In genomic region chr7:108613147-108613948, GRCh38 we compare ENCODE assay signal across 8 cellular contexts. TPM values are rescaled to one million over a fixed set of nuclear protein-coding genes. Genes with fewer than 3 reads are reported as not detected.
DNase-seq lines count a peak whose midpoint lies in the region; ATAC-seq and TF ChIP-seq lines count a peak whose summit lies in the region.

No MANE protein-coding gene starts in this region.

- ATAC-seq in DND-41 (ENCODE audit: insufficient read depth, low read depth) (peak; percentile 75; the same call in 2 of the 3 replicates), GM21360 (IDR thresholded peaks at IDR 0.05; ENCODE audit: unreplicated experiment) (peak; percentile 78), IMR-90 (ENCODE audit: low read depth) (peak; percentile 65)

- H3K4me2 ChIP-seq in DND-41 (ENCODE audit: insufficient read depth, low read length), result no peak overlapping the region
- H3K4me2 ChIP-seq in IMR-90 (ENCODE audit: low read depth, low read length), result no peak overlapping the region
- no peak overlapping the region for H3K4me2 ChIP-seq in OCI-LY7 (ENCODE audit: low read length)
- H3K4me2 ChIP-seq in neuronal stem cell (ENCODE audit: insufficient read depth, low read length, poor library complexity, severe bottlenecking), result no peak overlapping the region

- H2AK9ac ChIP-seq in IMR-90 (replicated peaks; ENCODE audit: low read depth, low read length, poor library complexity), result no peak overlapping the region

- CTCF ChIA-PET in IMR-90 (lab: Yijun Ruan, JAX), result interaction anchor here (0.5 to 1.3 kb wide), 2 partner anchors 7 to 10 kb away, joined by 3 read pairs; no protein-coding TSS in a partner anchor
- CTCF ChIA-PET in OCI-LY7 (lab: Charles Lee; ENCODE audit: unreplicated experiment), result no interaction called here
- CTCF ChIA-PET in activated naive CD4-positive, alpha-beta T cell treated with anti-CD3 and anti-CD28 coated beads, Interleukin-2, amount 10 ng/mL, durations not matched to agents 7 days and 5 days (lab: Charles Lee), result no interaction called here

- H3K9me2 ChIP-seq in OCI-LY7 (ENCODE audit: insufficient read depth, low read length), result no peaks in the 10 kb centered on the region

- H3K27me3 ChIP-seq in DND-41 (ENCODE audit: insufficient read depth, low read length, poor library complexity) (no peaks in the 10 kb centered on the region), IMR-90 (ENCODE audit: control insufficient read depth, insufficient read depth, low read length) (peaks cover 2% of the 10 kb centered on the region), neuronal stem cell (ENCODE audit: control insufficient read depth in 3 of 3, insufficient read depth in 3 of 3, low read depth in 1 of 3, low read length in 3 of 3) (peaks cover 0 to 6% (median 0%) of the 10 kb centered on the region in 3 experiments)

- no peak overlapping the region for H3K4me3 ChIP-seq in DND-41 (ENCODE audit: low read depth in 1 of 2, low read length in 2 of 2)
- H3K4me3 ChIP-seq in IMR-90 (ENCODE audit: insufficient read depth, low read depth, low read length), result no peak overlapping the region
- no peak overlapping the region for H3K4me3 ChIP-seq in OCI-LY7 (ENCODE audit: low read depth, low read length, poor library complexity, severe bottlenecking)
- no peak overlapping the region for H3K4me3 ChIP-seq in epithelial cell of esophagus (ENCODE audit: low read length)
- H3K4me3 ChIP-seq in neuronal stem cell (ENCODE audit: low read length in 2 of 2), result no peak overlapping the region

- H3K27me3 Mint-ChIP-seq in activated naive CD4-positive, alpha-beta T cell treated with anti-CD3 and anti-CD28 coated beads, Interleukin-2, amount 10 ng/mL, durations not matched to agents 7 days and 5 days, result peaks cover 13% of the 10 kb centered on the region

- H3K18ac ChIP-seq in IMR-90 (ENCODE audit: low read depth, low read length), result no peak overlapping the region
- no peak overlapping the region for H3K18ac ChIP-seq in neuronal stem cell (ENCODE audit: low read length)

- no peaks in the 10 kb centered on the region for H3K9me3 Mint-ChIP-seq in activated naive CD4-positive, alpha-beta T cell treated with anti-CD3 and anti-CD28 coated beads, Interleukin-2, amount 10 ng/mL, durations not matched to agents 7 days and 5 days

- TF ChIP-seq CTCF in DND-41 (IDR thresholded peaks at IDR 0.05; ENCODE audit: borderline replicate concordance, extremely low read depth, low read length, poor library complexity, severe bottlenecking), result peak; percentile 77
- peak; percentile 63 for TF ChIP-seq CTCF in IMR-90 (conservative IDR thresholded peaks at IDR 0.05; ENCODE audit: low read depth, low read length)
- peak; percentile 89 for TF ChIP-seq CTCF in OCI-LY7 (conservative IDR thresholded peaks at IDR 0.05; ENCODE audit: low read length)
- peak; percentile 59 for TF ChIP-seq CTCF in epithelial cell of esophagus (IDR thresholded peaks at IDR 0.05; ENCODE audit: insufficient read depth, low read depth, low read length, missing control alignments)

- H4K20me1 ChIP-seq in DND-41 (ENCODE audit: insufficient read depth, low read length), result no peaks in the 10 kb centered on the region
- H4K20me1 ChIP-seq in IMR-90 (ENCODE audit: insufficient read depth, low read length), result no peaks in the 10 kb centered on the region
- H4K20me1 ChIP-seq in OCI-LY7 (ENCODE audit: insufficient read depth, low read length), result no peaks in the 10 kb centered on the region

- H2BK120ac ChIP-seq in IMR-90 (ENCODE audit: low read depth, low read length), result no peak overlapping the region
- no peak overlapping the region for H2BK120ac ChIP-seq in neuronal stem cell (ENCODE audit: low read depth, low read length)

- H4K91ac ChIP-seq in IMR-90 (ENCODE audit: insufficient read depth, low read depth, low read length), result no peak overlapping the region
- no peak overlapping the region for H4K91ac ChIP-seq in neuronal stem cell (ENCODE audit: low read depth, low read length, poor library complexity)

- H4K5ac ChIP-seq in IMR-90 (ENCODE audit: low read depth, low read length), result no peak overlapping the region

- in situ Hi-C loops in IMR-90 (cut with MboI; ENCODE audit: low sequenced_read_pairs), result loop anchor here (25.0 kb wide), 1 partner anchor 1824 kb away; no protein-coding TSS in a partner anchor

- no peaks in the 10 kb centered on the region for H3K79me1 ChIP-seq in IMR-90 (ENCODE audit: low read depth in 1 of 2, low read length in 2 of 2)
- H3K79me1 ChIP-seq in neuronal stem cell (ENCODE audit: low read depth, low read length), result no peaks in the 10 kb centered on the region

- H3K23ac ChIP-seq in IMR-90 (ENCODE audit: low read depth, low read length) (no peak overlapping the region), neuronal stem cell (ENCODE audit: low read depth, low read length, poor library complexity) (no peak overlapping the region)

- POLR2A ChIA-PET in IMR-90 (lab: Charles Lee; ENCODE audit: unreplicated experiment) (no interaction called here), OCI-LY7 (lab: Charles Lee) (no interaction called here)

- no peak for TF ChIP-seq POLR2A in IMR-90 (IDR thresholded peaks at IDR 0.05; ENCODE audit: low read depth, low read length)

- no peak overlapping the region for H3K4me3 Mint-ChIP-seq in activated naive CD4-positive, alpha-beta T cell treated with anti-CD3 and anti-CD28 coated beads, Interleukin-2, amount 10 ng/mL, durations not matched to agents 7 days and 5 days

- H3K14ac ChIP-seq in IMR-90 (replicated peaks; ENCODE audit: low read depth, low read length), result no peak overlapping the region
- no peak overlapping the region for H3K14ac ChIP-seq in neuronal stem cell (ENCODE audit: low read length)

- H3K9ac ChIP-seq in DND-41 (ENCODE audit: low read depth, low read length) (no peak overlapping the region), IMR-90 (ENCODE audit: low read depth, low read length) (no peak overlapping the region), neuronal stem cell (ENCODE audit: low read depth, low read length, poor library complexity) (no peak overlapping the region)

- dilution Hi-C loops in IMR-90 (cut with HindIII; ENCODE audit: low sequenced_read_pairs, unreplicated experiment), result no loop called here

- no peak overlapping the region for H3K27ac Mint-ChIP-seq in activated naive CD4-positive, alpha-beta T cell treated with anti-CD3 and anti-CD28 coated beads, Interleukin-2, amount 10 ng/mL, durations not matched to agents 7 days and 5 days

- BruUV-seq in IMR-90 (replicated peaks; lab: Mats Ljungman, UMichigan) (no TSS peak), OCI-LY7 (replicated peaks; lab: Mats Ljungman, UMichigan) (no TSS peak)

- no peaks in the 10 kb centered on the region for H3K36me3 Mint-ChIP-seq in activated naive CD4-positive, alpha-beta T cell treated with anti-CD3 and anti-CD28 coated beads, Interleukin-2, amount 10 ng/mL, durations not matched to agents 7 days and 5 days

- H3K9me3 ChIP-seq in DND-41 (ENCODE audit: insufficient read depth, low read length, severe bottlenecking), result no peaks in the 10 kb centered on the region
- no peaks in the 10 kb centered on the region for H3K9me3 ChIP-seq in IMR-90 (ENCODE audit: control insufficient read depth, insufficient read depth, low read length)
- H3K9me3 ChIP-seq in OCI-LY7 (ENCODE audit: low read length), result no peaks in the 10 kb centered on the region
- no peaks in the 10 kb centered on the region for H3K9me3 ChIP-seq in neuronal stem cell (replicated peaks in 1 of 2; ENCODE audit: control insufficient read depth in 2 of 2, insufficient read depth in 1 of 2, low read depth in 1 of 2, low read length in 2 of 2)

- no peak overlapping the region for H2BK20ac ChIP-seq in IMR-90 (ENCODE audit: low read depth, low read length)

- H3K4me1 Mint-ChIP-seq in activated naive CD4-positive, alpha-beta T cell treated with anti-CD3 and anti-CD28 coated beads, Interleukin-2, amount 10 ng/mL, durations not matched to agents 7 days and 5 days, result no peaks in the 10 kb centered on the region

- no peak overlapping the region for H3K27ac ChIP-seq in DND-41 (ENCODE audit: low read length)
- no peak overlapping the region for H3K27ac ChIP-seq in IMR-90 (ENCODE audit: insufficient read depth, low read length)
- H3K27ac ChIP-seq in OCI-LY7 (ENCODE audit: low read depth, low read length, poor library complexity, severe bottlenecking), result no peak overlapping the region
- H3K27ac ChIP-seq in neuronal stem cell (replicated peaks; ENCODE audit: low read length), result no peak overlapping the region

- H2BK15ac ChIP-seq in IMR-90 (ENCODE audit: low read depth, low read length) (no peak overlapping the region), neuronal stem cell (ENCODE audit: low read length) (no peak overlapping the region)

- WGBS in IMR-90 (ENCODE audit: extremely low coverage in 2 of 2, insufficient read length in 1 of 2), 2 experiments, result no CpG with 5 or more reads among the region's 5 CpGs
- WGBS in neuronal stem cell (ENCODE audit: extremely low coverage in 2 of 2, insufficient read length in 2 of 2, insufficient replicate concordance in 1 of 2), 2 donors, result no CpG with 5 or more reads among the region's 5 CpGs

- no peak overlapping the region for H4K8ac ChIP-seq in IMR-90 (ENCODE audit: low read depth in 2 of 2, low read length in 2 of 2)
- H4K8ac ChIP-seq in neuronal stem cell (ENCODE audit: low read depth, low read length), result no peak overlapping the region

- H3K79me2 ChIP-seq in DND-41 (ENCODE audit: insufficient read depth, low read length) (no peaks in the 10 kb centered on the region), OCI-LY7 (ENCODE audit: insufficient read depth, low read depth, low read length) (no peaks in the 10 kb centered on the region)

- no peak for DNase-seq in DND-41
- DNase-seq in IMR-90, result peak; percentile 25
- peak; percentile 60 for DNase-seq in OCI-LY7 (ENCODE audit: low spot score)
- peak; percentile 52 for DNase-seq in epithelial cell of esophagus (ENCODE audit: low read depth)
- DNase-seq in neuronal stem cell (ENCODE audit: low spot score), result peak; percentile 52
- DNase-seq in HuH-7 (ENCODE audit: low spot score), result no peak
- DNase-seq in activated naive CD4-positive, alpha-beta T cell treated with anti-CD3 and anti-CD28 coated beads, Interleukin-2, amount 10 ng/mL, durations not matched to agents 7 days and 5 days, result no peak

- H3K36me3 ChIP-seq in DND-41 (ENCODE audit: insufficient read depth, low read length) (no peaks in the 10 kb centered on the region), IMR-90 (ENCODE audit: control insufficient read depth, insufficient read depth, low read length) (no peaks in the 10 kb centered on the region), OCI-LY7 (ENCODE audit: insufficient read depth, low read length) (no peaks in the 10 kb centered on the region), neuronal stem cell (replicated peaks in 1 of 2; ENCODE audit: control insufficient read depth in 2 of 2, insufficient read depth in 2 of 2, low read length in 2 of 2) (no peaks in the 10 kb centered on the region)

- H2AFZ ChIP-seq in DND-41 (ENCODE audit: low read depth, low read length), result no peak overlapping the region
- no peak overlapping the region for H2AFZ ChIP-seq in IMR-90 (replicated peaks; ENCODE audit: low read length, poor library complexity)
- H2AFZ ChIP-seq in OCI-LY7 (ENCODE audit: low read length), result 0 out of 2 replicates have a peak overlapping the region, but pooled peaks have one; percentile 21
- H2AFZ ChIP-seq in neuronal stem cell (ENCODE audit: low read length), result peak overlapping the region; percentile 7

- TF ChIP-seq RAD21 in IMR-90 (IDR thresholded peaks at IDR 0.05; ENCODE audit: low read length), result peak; percentile 65

- H3K9me1 ChIP-seq in IMR-90 (ENCODE audit: insufficient read depth, low read length), result no peaks in the 10 kb centered on the region

- no peak overlapping the region for H3K56ac ChIP-seq in IMR-90 (ENCODE audit: extremely low read depth, insufficient read depth, low read length)

- H3K4me1 ChIP-seq in DND-41 (ENCODE audit: insufficient read depth, low read length) (no peaks in the 10 kb centered on the region), IMR-90 (ENCODE audit: control insufficient read depth, insufficient read depth, low read length) (no peaks in the 10 kb centered on the region), OCI-LY7 (ENCODE audit: insufficient read depth, low read length, poor library complexity, severe bottlenecking) (no peaks in the 10 kb centered on the region), neuronal stem cell (ENCODE audit: control insufficient read depth in 2 of 2, insufficient read depth in 1 of 2, low read depth in 1 of 2, low read length in 2 of 2) (peaks cover 0 to 3% of the 10 kb centered on the region in 2 donors)

- no peak overlapping the region for H2BK5ac ChIP-seq in IMR-90 (ENCODE audit: low read depth, low read length, poor library complexity, severe bottlenecking)
- no peak overlapping the region for H2BK5ac ChIP-seq in neuronal stem cell (ENCODE audit: low read length)

- H3K4ac ChIP-seq in IMR-90 (ENCODE audit: low read depth, low read length), result no peak overlapping the region
- H3K4ac ChIP-seq in neuronal stem cell (ENCODE audit: low read length), result no peak overlapping the region

- no peak overlapping the region for H2BK12ac ChIP-seq in neuronal stem cell (ENCODE audit: low read length)

- H2AK5ac ChIP-seq in IMR-90 (ENCODE audit: low read depth, low read length), result no peak overlapping the region
- H2AK5ac ChIP-seq in neuronal stem cell (ENCODE audit: low read depth, low read length), result no peak overlapping the region

- intact Hi-C loops in IMR-90 (cut with micrococcal nuclease), result no loop called here
- intact Hi-C loops in OCI-LY7 (cut with micrococcal nuclease; ENCODE audit: unreplicated experiment), result no loop called here

RNA-seq across cellular contexts. Expression of gene DNAJB9, which starts 43.7 kb away (rescaled TPM):
- total RNA-seq in IMR-90 (2012; rRNA removed), result 31.7 and 44.6 TPM in 2 replicates
- polyA plus RNA-seq in IMR-90 (2012; rRNA removed), result 3.8 and 4.6 TPM in 2 replicates
- polyA plus RNA-seq in IMR-90 (2012; cell fraction: cytosol; rRNA removed), result 6.1 and 11.0 TPM in 2 replicates
- 2.1 and 2.7 TPM in 2 replicates for polyA plus RNA-seq in IMR-90 (2012; cell fraction: nucleus; rRNA removed; ENCODE audit: low replicate concordance)
- 20.3 and 22.4 TPM in 2 replicates for total RNA-seq in OCI-LY7 (2014; rRNA removed; shearing (Covaris generic))
- 11.1 and 11.4 TPM in 2 replicates for total RNA-seq in OCI-LY7 (2022)
- 14.3 TPM for polyA plus RNA-seq in neuronal stem cell (2013, experiment 1 of 2)
- polyA plus RNA-seq in neuronal stem cell (2013, experiment 2 of 2), result 13.6 TPM

RNA-seq across cellular contexts. Expression of gene THAP5, which starts 43.8 kb away (rescaled TPM):
- total RNA-seq in IMR-90 (2012; rRNA removed) (23.7 and 32.5 TPM in 2 replicates), OCI-LY7 (2022) (33.8 and 39.3 TPM in 2 replicates)
- polyA plus RNA-seq in IMR-90 (2012; rRNA removed), result 5.2 and 6.7 TPM in 2 replicates
- 1.1 and 1.4 TPM in 2 replicates for polyA plus RNA-seq in IMR-90 (2012; cell fraction: cytosol; rRNA removed)
- polyA plus RNA-seq in IMR-90 (2012; cell fraction: nucleus; rRNA removed; ENCODE audit: low replicate concordance), result 0.76 and 2.9 TPM in 2 replicates
- 23.5 and 24.2 TPM in 2 replicates for total RNA-seq in OCI-LY7 (2014; rRNA removed; shearing (Covaris generic))
- 28.5 TPM for polyA plus RNA-seq in neuronal stem cell (2013, experiment 1 of 2)
- 31.2 TPM for polyA plus RNA-seq in neuronal stem cell (2013, experiment 2 of 2)

Comparison
In these comparisons a context has a peak if more than half of its experiments do, and no peak if none do; other contexts are left out.
1. DNase-seq: peak in IMR-90 (single experiment), OCI-LY7 (single experiment), epithelial cell of esophagus (single experiment) and neuronal stem cell (single experiment); none in DND-41 (single experiment), HuH-7 (single experiment) and activated naive CD4-positive, alpha-beta T cell treated with anti-CD3 and anti-CD28 coated beads, Interleukin-2, amount 10 ng/mL, durations not matched to agents 7 days and 5 days (single experiment).
2. H2AFZ ChIP-seq: peak in OCI-LY7 (single experiment) and neuronal stem cell (single experiment); none in DND-41 (single experiment) and IMR-90 (single experiment).
3. Peak in every context shown above with its lines, with median percentiles within 50 percentile points of each other: ATAC-seq and CTCF ChIP-seq.